In the genomic region with DNA sequence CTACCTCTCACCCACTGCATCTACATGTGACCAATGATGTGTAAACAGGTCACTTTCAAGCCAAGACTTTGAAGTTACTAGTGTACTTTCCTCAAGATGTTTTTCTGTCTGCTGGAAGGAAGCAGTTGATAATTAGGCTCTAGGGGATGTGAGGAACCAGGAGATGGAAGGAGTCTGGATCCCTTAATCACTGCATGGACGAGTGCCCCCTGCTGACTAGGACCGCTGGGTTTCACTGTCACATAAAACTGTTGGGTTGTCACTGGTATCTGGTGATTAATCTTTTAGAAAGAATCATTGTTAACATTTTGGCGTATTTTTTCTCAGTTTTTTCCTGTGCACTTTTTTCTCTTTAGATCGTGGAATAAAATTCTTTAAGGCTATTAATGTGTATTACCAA, we compare ENCODE assay signal across 10 cellular contexts.
A peak's percentile ranks its signal among the peaks of the same experiment; 100 is the strongest.
DNase-seq lines count a peak whose midpoint lies in the region; ATAC-seq and TF ChIP-seq lines count a peak whose summit lies in the region.
"Had no signal": no experiment of that assay in that cellular context is flagged by ENCODE, and none has a peak within 500 bp of the region (broad histone marks: within the 10 kb centered on the region; RNA-seq: fewer than 3 reads in every experiment).

No MANE protein-coding gene starts in this region.

- in situ Hi-C loops in GM23248 (cut with MboI): no loop called here

- H3K4me1 ChIP-seq in GM23248 (ENCODE audit: insufficient read depth) (no peaks in the 10 kb centered on the region), adipocyte (ENCODE audit: control insufficient read depth, insufficient read depth, low read length) (no peaks in the 10 kb centered on the region), esophagus squamous epithelium (peaks cover 0 to 25% (median 0%) of the 10 kb centered on the region in 3 donors)

- H3K27ac ChIP-seq in GM23248: no peak overlapping the region
- H3K27ac ChIP-seq in esophagus squamous epithelium: peak overlapping the region in 1 of 4 donors; percentile 36
- H3K27ac ChIP-seq: neutrophil had no signal

- no peak overlapping the region for H3K4me2 ChIP-seq in GM23248 (ENCODE audit: unreplicated experiment)

- DNase-seq in AG10803 (ENCODE audit: low read depth) (no peak), GM23248 (peak; percentile 22), adipocyte (ENCODE audit: low read depth) (peak; percentile 10), kidney epithelial cell (ENCODE audit: low read depth) (no peak), esophagus squamous epithelium (lab: John Stamatoyannopoulos, UW) (no peak), cortex of kidney (lab: John Stamatoyannopoulos, UW) (no peak)
- no peak for DNase-seq in activated CD4-positive, alpha-beta T cell treated with anti-CD3 and anti-CD28 coated beads for 1 hour
- DNase-seq: activated effector memory CD4-positive, alpha-beta T cell treated with Interleukin-2 at 50 U/mL for 16 hours had no signal

- H3K27me3 ChIP-seq in GM23248 (replicated peaks; ENCODE audit: insufficient read depth): no peaks in the 10 kb centered on the region; the same call in 1 of the 2 replicates
- H3K27me3 ChIP-seq in adipocyte (replicated peaks; ENCODE audit: control insufficient read depth, insufficient read depth, low read length): no peaks in the 10 kb centered on the region
- no peaks in the 10 kb centered on the region for H3K27me3 ChIP-seq in kidney epithelial cell (ENCODE audit: control insufficient read depth, insufficient read depth, low read length)
- no peaks in the 10 kb centered on the region for H3K27me3 ChIP-seq in esophagus squamous epithelium
- H3K27me3 ChIP-seq: neutrophil had no signal

- H2AFZ ChIP-seq in GM23248: no peak overlapping the region

- no peaks in the 10 kb centered on the region for H3F3A ChIP-seq in GM23248 (ENCODE audit: insufficient read depth)

- H4K20me1 ChIP-seq in GM23248 (ENCODE audit: insufficient read depth): no peaks in the 10 kb centered on the region

- TF ChIP-seq CTCF in AG10803 (conservative IDR thresholded peaks at IDR 0.05; ENCODE audit: low read length) (peak; percentile 39), kidney epithelial cell (IDR thresholded peaks at IDR 0.05; ENCODE audit: insufficient read depth, low read length, poor library complexity, severe bottlenecking) (peak; percentile 48), esophagus squamous epithelium (IDR thresholded peaks at IDR 0.05) (no peak)

- no peak for ATAC-seq in HG03432 (IDR thresholded peaks at IDR 0.05; ENCODE audit: unreplicated experiment)

- H3K36me3 ChIP-seq in GM23248 (ENCODE audit: low read depth): no peaks in the 10 kb centered on the region
- H3K36me3 ChIP-seq in adipocyte (ENCODE audit: control insufficient read depth, insufficient read depth, low read length, severe bottlenecking): no peaks in the 10 kb centered on the region
- H3K36me3 ChIP-seq in kidney epithelial cell (ENCODE audit: control insufficient read depth, insufficient read depth, low read length): no peaks in the 10 kb centered on the region
- H3K36me3 ChIP-seq in esophagus squamous epithelium: no peaks in the 10 kb centered on the region
- H3K36me3 ChIP-seq: neutrophil had no signal

- intact Hi-C loops in esophagus squamous epithelium (cut with DNase I): no loop called here

- H3K9me2 ChIP-seq in GM23248 (ENCODE audit: insufficient read depth): no peaks in the 10 kb centered on the region

- H3K9me3 ChIP-seq in GM23248 (ENCODE audit: low read depth) (no peaks in the 10 kb centered on the region), adipocyte (ENCODE audit: control insufficient read depth, low read length) (no peaks in the 10 kb centered on the region), esophagus squamous epithelium (no peaks in the 10 kb centered on the region)
- H3K9me3 ChIP-seq: neutrophil had no signal

- 42 to 52% methylated on average over 4 of the region's 4 CpGs for WGBS in GM23248 (ENCODE audit: low coverage in 1 of 2, low lambda C conversion rate in 2 of 2, missing lambda C conversion rate in 2 of 2), 2 experiments
- 59 to 67% methylated on average over 4 of the region's 4 CpGs for WGBS in esophagus squamous epithelium, 2 donors

- TF ChIP-seq POLR2A in esophagus squamous epithelium (IDR thresholded peaks at IDR 0.05): no peak

- H3K79me2 ChIP-seq in GM23248 (ENCODE audit: insufficient read depth): no peaks in the 10 kb centered on the region

- no peak overlapping the region for H3K9ac ChIP-seq in GM23248
- H3K9ac ChIP-seq in adipocyte (ENCODE audit: low read length): no peak overlapping the region

- H3K4me3 ChIP-seq in AG10803 (ENCODE audit: low read length) (no peak overlapping the region), GM23248 (no peak overlapping the region), adipocyte (ENCODE audit: low read length) (no peak overlapping the region), kidney epithelial cell (ENCODE audit: low read depth, low read length) (no peak overlapping the region), esophagus squamous epithelium (no peak overlapping the region)

Comparison
In these comparisons a context has a peak if more than half of its experiments do, and no peak if none do; other contexts are left out.
1. DNase-seq: peak in GM23248 (single experiment) and adipocyte (single experiment); none in AG10803 (single experiment), kidney epithelial cell (single experiment), esophagus squamous epithelium (single experiment), cortex of kidney (single experiment) and activated CD4-positive, alpha-beta T cell treated with anti-CD3 and anti-CD28 coated beads for 1 hour (single experiment).
2. CTCF ChIP-seq: peak in AG10803 (single experiment) and kidney epithelial cell (single experiment); none in esophagus squamous epithelium (0 of 6).